ENCODE assay signal across 18 cellular contexts in the genomic region with DNA sequence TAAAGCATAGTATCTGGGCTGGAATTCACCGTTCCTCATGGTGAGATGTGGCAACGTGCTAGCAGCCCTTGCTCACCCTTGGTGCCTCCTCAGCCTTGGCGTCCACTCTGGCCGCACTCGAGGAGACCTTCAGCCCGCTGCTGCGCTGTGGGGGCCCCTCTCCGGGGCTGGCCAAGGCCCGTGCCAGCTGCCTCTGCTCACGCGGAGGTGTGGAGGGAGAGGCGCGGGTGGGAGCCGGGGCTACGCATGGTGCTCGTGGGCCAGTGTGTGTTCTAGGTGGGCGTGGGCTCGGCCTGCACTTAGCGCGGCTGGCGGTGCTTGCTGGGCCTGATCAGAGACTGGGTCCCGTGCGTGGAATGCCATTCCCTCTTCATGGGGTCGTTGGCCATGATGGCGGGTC.
"Had no signal": no experiment of that assay in that cellular context is flagged by ENCODE, and none has a peak within 500 bp of the region (broad histone marks: within the 10 kb centered on the region; RNA-seq: fewer than 3 reads in every experiment).

No MANE protein-coding gene starts in this region.

- H3K27me3 ChIP-seq: Peyer's patch, SJSA1 had no signal

- H3K4me1 ChIP-seq: Peyer's patch, SJSA1 had no signal

- DNase-seq: KBM-7, NCI-H1092, NCI-H1417 treated with DMSO at 0.1 percent for 48 hours, NCI-H146, NCI-H1694 treated with DMSO at 0.1 percent for 48 hours, NCI-H1930, NCI-H2081, NCI-H2107, NCI-H524, NCI-H526 treated with DMSO at 0.1 percent for 48 hours, NCI-H774, OCI-M1, PC-9, Peyer's patch, SIG-M5 had no signal

- H2AFZ ChIP-seq: PC-9 had no signal

- H3K4me2 ChIP-seq: PC-9 had no signal

- H3K4me3 ChIP-seq: PC-9, Peyer's patch, SJSA1, SK-N-MC had no signal

- H3K36me3 ChIP-seq: Peyer's patch, SJSA1 had no signal

- ATAC-seq: Right ventricle myocardium inferior had no signal

- H3K9me3 ChIP-seq: Peyer's patch, SJSA1 had no signal

- H3K27ac ChIP-seq: PC-9, Peyer's patch, SJSA1, SK-N-MC had no signal
